20 cellular contexts compared by ENCODE assay signal in the genomic region with DNA sequence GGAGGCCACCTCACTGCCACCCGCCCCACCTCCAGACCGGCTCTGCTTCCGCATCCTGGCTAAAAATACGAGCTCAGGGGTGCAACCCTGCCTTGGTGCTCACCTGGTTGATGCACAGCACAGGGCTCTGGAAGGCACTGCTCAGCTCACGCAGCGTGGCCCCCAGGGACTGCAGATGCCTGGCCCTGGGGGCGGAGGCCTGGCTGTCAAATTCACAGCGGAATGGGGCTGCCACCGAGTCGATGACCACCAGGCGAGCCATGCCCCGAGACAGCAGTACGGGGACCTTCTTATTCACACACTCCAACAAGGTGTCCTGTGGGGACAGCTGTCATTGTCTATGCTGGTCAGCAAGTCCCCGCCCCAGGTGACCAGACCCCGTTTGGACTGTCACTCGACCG. TPM values are rescaled to one million over a fixed set of nuclear protein-coding genes. Genes with fewer than 3 reads are reported as not detected.
A peak's percentile ranks its signal among the peaks of the same experiment; 100 is the strongest.
DNase-seq lines count a peak whose midpoint lies in the region; ATAC-seq, FAIRE-seq and TF ChIP-seq lines count a peak whose summit lies in the region.
"Had no signal": no experiment of that assay in that cellular context is flagged by ENCODE, and none has a peak within 500 bp of the region (broad histone marks: within the 10 kb centered on the region; RNA-seq: fewer than 3 reads in every experiment).

No MANE protein-coding gene starts in this region.

- no peaks in the 10 kb centered on the region for H3K9me1 ChIP-seq in endothelial cell of umbilical vein (replicated peaks; ENCODE audit: control insufficient read depth, extremely low read depth, insufficient read depth, low read length)

- CTCF ChIA-PET in OCI-LY7 (lab: Charles Lee; ENCODE audit: unreplicated experiment) (interaction anchor here (0.6 kb wide), 2 partner anchors 107 to 128 kb away, joined by 3 read pairs; no protein-coding TSS in a partner anchor), endothelial cell of umbilical vein (lab: Charles Lee) (interaction anchor here (0.8 kb wide), 1 partner anchor 19 kb away, joined by 3 read pairs; no protein-coding TSS in a partner anchor)

- H3K4me2 ChIP-seq in OCI-LY7 (ENCODE audit: low read length) (peak overlapping the region; percentile 66), endothelial cell of umbilical vein (ENCODE audit: insufficient read depth, low read length) (no peak overlapping the region)
- H3K4me2 ChIP-seq: SK-N-SH had no signal

- TF ChIP-seq POLR2A in endothelial cell of umbilical vein (IDR thresholded peaks at IDR 0.05; ENCODE audit: low read depth, low read length) (no peak), gastrocnemius medialis (IDR thresholded peaks at IDR 0.05) (no peak)

- no peak overlapping the region for H3K4me3 Mint-ChIP-seq in T-helper 2 cell treated with Interferon-gamma antibody and Interleukin-4, amounts not matched to agents 5 μg/mL and 100 μg/mL, for 36 hours
- H3K4me3 Mint-ChIP-seq: CD4-positive, CD25-positive, alpha-beta regulatory T cell had no signal

- H3K4me3 ChIP-seq in OCI-LY7 (ENCODE audit: low read depth, low read length, poor library complexity, severe bottlenecking) = peak overlapping the region; percentile 8
- H3K4me3 ChIP-seq in endothelial cell of umbilical vein (replicated peaks in 1 of 3; ENCODE audit: insufficient read depth in 1 of 3, low read depth in 1 of 3, low read length in 3 of 3) = no peak overlapping the region
- no peak overlapping the region for H3K4me3 ChIP-seq in gastrocnemius medialis
- H3K4me3 ChIP-seq: colonic mucosa, heart left ventricle, tibial nerve had no signal

- no peak for DNase-seq in T-helper 2 cell treated with Interferon-gamma antibody and Interleukin-4, amounts not matched to agents 5 μg/mL and 100 μg/mL, for 36 hours (ENCODE audit: low spot score)
- no peak for DNase-seq in T-helper 2 cell
- peak; percentile 71 for DNase-seq in OCI-LY7 (ENCODE audit: low spot score)
- DNase-seq in endothelial cell of umbilical vein (ENCODE audit: low read depth, low spot score) = no peak
- DNase-seq in gastrocnemius medialis = no peak
- DNase-seq: 8988T; activated CD8-positive, alpha-beta memory T cell treated with anti-CD3 and anti-CD28 coated beads for 24 hours; CD4-positive, CD25-positive, alpha-beta regulatory T cell; MM.1S; NCI-H2029 treated with DMSO at 0.1 percent for 48 hours; NCI-H526 treated with DMSO at 0.1 percent for 48 hours; SK-N-SH had no signal

- intact Hi-C loops in OCI-LY7 (cut with micrococcal nuclease; ENCODE audit: unreplicated experiment) = loop anchor here (2.0 kb wide), 1 partner anchor 16 kb away; the partner anchor contains the start of genes XRCC3 and ZFYVE21
- intact Hi-C loops in endothelial cell of umbilical vein (cut with micrococcal nuclease) = no loop called here
- intact Hi-C loops in gastrocnemius medialis (cut with DNase I; ENCODE audit: low total_unique reads) = no loop called here

- H3K4me1 ChIP-seq in OCI-LY7 (ENCODE audit: insufficient read depth, low read length, poor library complexity, severe bottlenecking) (peaks cover 84% of the 10 kb centered on the region), endothelial cell of umbilical vein (ENCODE audit: control insufficient read depth, extremely low read depth, insufficient read depth, low read length) (peaks cover 25% of the 10 kb centered on the region), gastrocnemius medialis (peaks cover 65 to 66% of the 10 kb centered on the region in 2 donors)

- in situ Hi-C loops in gastrocnemius medialis (cut with MboI; ENCODE audit: low sequenced_read_pairs in 4 of 4) = no loop called here

- H3K9me2 ChIP-seq in OCI-LY7 (ENCODE audit: insufficient read depth, low read length) = no peaks in the 10 kb centered on the region
- H3K9me2 ChIP-seq: SK-N-SH had no signal

- H3K9me3 Mint-ChIP-seq in T-helper 2 cell treated with Interferon-gamma antibody and Interleukin-4, amounts not matched to agents 5 μg/mL and 100 μg/mL, for 36 hours = no peaks in the 10 kb centered on the region
- H3K9me3 Mint-ChIP-seq: activated T-helper 2 cell treated with anti-CD3 and anti-CD28 coated beads, Interferon-gamma antibody, Interleukin-2, Interleukin-4, amounts not matched to agents 10 μg/mL and 5 μg/mL and 100 μg/mL, durations not matched to agents 14 hours and 24 hours and 36 hours had no signal

- H4K20me1 ChIP-seq in OCI-LY7 (ENCODE audit: insufficient read depth, low read length) = no peaks in the 10 kb centered on the region
- H4K20me1 ChIP-seq in endothelial cell of umbilical vein (replicated peaks; ENCODE audit: control insufficient read depth, extremely low read depth, insufficient read depth, low read length) = no peaks in the 10 kb centered on the region

- H3K9me3 ChIP-seq in OCI-LY7 (ENCODE audit: low read length) = no peaks in the 10 kb centered on the region
- H3K9me3 ChIP-seq in endothelial cell of umbilical vein (replicated peaks; ENCODE audit: control insufficient read depth, insufficient read depth, low read length) = no peaks in the 10 kb centered on the region
- H3K9me3 ChIP-seq in gastrocnemius medialis = no peaks in the 10 kb centered on the region
- H3K9me3 ChIP-seq: colonic mucosa, heart left ventricle, neutrophil, SK-N-SH, tibial nerve had no signal

- no peak overlapping the region for H2AFZ ChIP-seq in OCI-LY7 (ENCODE audit: low read length)
- no peak overlapping the region for H2AFZ ChIP-seq in endothelial cell of umbilical vein (ENCODE audit: low read depth, low read length)

- no peak for FAIRE-seq in endothelial cell of umbilical vein (lab: Jason Lieb, UNC)

- H3K27me3 ChIP-seq in endothelial cell of umbilical vein (ENCODE audit: control insufficient read depth in 2 of 2, insufficient read depth in 2 of 2, low read length in 2 of 2) = no peaks in the 10 kb centered on the region
- no peaks in the 10 kb centered on the region for H3K27me3 ChIP-seq in gastrocnemius medialis
- H3K27me3 ChIP-seq: colonic mucosa, heart left ventricle, neutrophil, tibial nerve had no signal

- H3K27me3 Mint-ChIP-seq in T-helper 2 cell treated with Interferon-gamma antibody and Interleukin-4, amounts not matched to agents 5 μg/mL and 100 μg/mL, for 36 hours (ENCODE audit: low read depth) = no peaks in the 10 kb centered on the region
- H3K27me3 Mint-ChIP-seq: CD4-positive, CD25-positive, alpha-beta regulatory T cell had no signal

- no peaks in the 10 kb centered on the region for H3K4me1 Mint-ChIP-seq in T-helper 2 cell treated with Interferon-gamma antibody and Interleukin-4, amounts not matched to agents 5 μg/mL and 100 μg/mL, for 36 hours (ENCODE audit: low read depth)

- no peak overlapping the region for H3K9ac ChIP-seq in endothelial cell of umbilical vein (replicated peaks; ENCODE audit: extremely low read depth, insufficient read depth, low read length)
- H3K9ac ChIP-seq: SK-N-SH had no signal

- H3K36me3 ChIP-seq in OCI-LY7 (ENCODE audit: insufficient read depth, low read length) (peaks cover 87% of the 10 kb centered on the region), endothelial cell of umbilical vein (ENCODE audit: control insufficient read depth in 2 of 2, extremely low read depth in 1 of 2, insufficient read depth in 2 of 2, low read length in 2 of 2) (peaks cover 0 to 27% of the 10 kb centered on the region in 2 experiments), gastrocnemius medialis (peaks cover 0 to 18% of the 10 kb centered on the region in 2 donors)
- H3K36me3 ChIP-seq: colonic mucosa had no signal

- H3K79me2 ChIP-seq in OCI-LY7 (ENCODE audit: insufficient read depth, low read depth, low read length) = no peaks in the 10 kb centered on the region
- peaks cover 2% of the 10 kb centered on the region for H3K79me2 ChIP-seq in endothelial cell of umbilical vein (ENCODE audit: control insufficient read depth, insufficient read depth, low read length)

- POLR2A ChIA-PET in OCI-LY7 (lab: Charles Lee) (interaction anchor here (0.5 to 1.8 kb wide), 6 partner anchors 8 to 108 kb away, joined by 3 to 10 read pairs (median 4); partner anchors contain the start of genes KLC1, XRCC3 and ZFYVE21), endothelial cell of umbilical vein (lab: Charles Lee) (no interaction called here)

- TF ChIP-seq CTCF in OCI-LY7 (conservative IDR thresholded peaks at IDR 0.05; ENCODE audit: low read length) (no peak), endothelial cell of umbilical vein (IDR thresholded peaks at IDR 0.05; ENCODE audit: extremely low read depth in 1 of 2, insufficient read depth in 1 of 2, low read depth in 1 of 2, low read length in 2 of 2) (no peak), gastrocnemius medialis (IDR thresholded peaks at IDR 0.05 in 4 of 5, conservative IDR thresholded peaks at IDR 0.05 in 1 of 5) (no peak)

- peak overlapping the region; percentile 52 for H3K27ac Mint-ChIP-seq in T-helper 2 cell treated with Interferon-gamma antibody and Interleukin-4, amounts not matched to agents 5 μg/mL and 100 μg/mL, for 36 hours
- H3K27ac Mint-ChIP-seq: activated T-helper 2 cell treated with anti-CD3 and anti-CD28 coated beads, Interferon-gamma antibody, Interleukin-2, Interleukin-4, amounts not matched to agents 10 μg/mL and 5 μg/mL and 100 μg/mL, durations not matched to agents 14 hours and 24 hours and 36 hours had no signal

- BruUV-seq in OCI-LY7 (replicated peaks; lab: Mats Ljungman, UMichigan) (no TSS peak), endothelial cell of umbilical vein (replicated peaks; lab: Mats Ljungman, UMichigan) (no TSS peak)

- peak overlapping the region; percentile 76 for H3K27ac ChIP-seq in OCI-LY7 (ENCODE audit: low read depth, low read length, poor library complexity, severe bottlenecking)
- no peak overlapping the region for H3K27ac ChIP-seq in endothelial cell of umbilical vein (ENCODE audit: insufficient read depth, low read depth, low read length)
- H3K27ac ChIP-seq in gastrocnemius medialis = peak overlapping the region; percentile 71 to 84 (median 74)
- H3K27ac ChIP-seq: colonic mucosa, neutrophil had no signal

- dilution Hi-C loops in endothelial cell of umbilical vein (cut with MboI; ENCODE audit: extremely low pct_ligation_motif_present, low sequenced_read_pairs) = no loop called here

- H3K36me3 Mint-ChIP-seq in T-helper 2 cell treated with Interferon-gamma antibody and Interleukin-4, amounts not matched to agents 5 μg/mL and 100 μg/mL, for 36 hours (ENCODE audit: low read depth) = peaks cover 33% of the 10 kb centered on the region

- ATAC-seq in gastrocnemius medialis (no peak), GM19023 (IDR thresholded peaks at IDR 0.05; ENCODE audit: unreplicated experiment) (no peak), GM18511 (IDR thresholded peaks at IDR 0.05; ENCODE audit: unreplicated experiment) (no peak), GM18517 (IDR thresholded peaks at IDR 0.05; ENCODE audit: unreplicated experiment) (no peak)

RNA-seq across cellular contexts. Expression of gene XRCC3, which starts 16.0 kb away (rescaled TPM):
- 83.6 and 130 TPM in 2 replicates for total RNA-seq in OCI-LY7 (2014; rRNA removed; shearing (Covaris generic))
- total RNA-seq in OCI-LY7 (2022) (83.3 and 86.0 TPM in 2 replicates), endothelial cell of umbilical vein (25.1 and 27.2 TPM in 2 replicates), gastrocnemius medialis (10 to 100 TPM in 1 of 4 donors, 1 to 10 TPM in 3; 1.3 to 26.5 (median 3.0) TPM)
- 13.4 and 13.6 TPM in 2 replicates for polyA plus RNA-seq in endothelial cell of umbilical vein
- polyA plus RNA-seq in endothelial cell of umbilical vein (2011; cell fraction: cytosol; rRNA removed) = 14.1 and 14.5 TPM in 2 replicates
- polyA plus RNA-seq in endothelial cell of umbilical vein (2011; cell fraction: nucleus; rRNA removed) = 33.2 and 41.1 TPM in 2 replicates
- 8.4 and 10.0 TPM in 2 replicates for polyA plus RNA-seq in endothelial cell of umbilical vein (2012)
- 11.2 and 16.4 TPM in 2 replicates for polyA minus RNA-seq in endothelial cell of umbilical vein
- 17.4 TPM for polyA minus RNA-seq in endothelial cell of umbilical vein (2011; cell fraction: cytosol; rRNA and poly(A)+ RNA removed)
- 10.9 and 11.2 TPM in 2 replicates for polyA minus RNA-seq in endothelial cell of umbilical vein (2011; cell fraction: nucleus; rRNA and poly(A)+ RNA removed)

RNA-seq across cellular contexts. Expression of gene ZFYVE21, which starts 16.3 kb away (rescaled TPM):
- total RNA-seq in OCI-LY7 (2014; rRNA removed; shearing (Covaris generic)) = 16.6 and 22.5 TPM in 2 replicates
- total RNA-seq in OCI-LY7 (2022) = 18.0 and 23.2 TPM in 2 replicates
- total RNA-seq in endothelial cell of umbilical vein = 54.5 and 55.8 TPM in 2 replicates
- polyA plus RNA-seq in endothelial cell of umbilical vein = 98.3 and 126 TPM in 2 replicates
- polyA plus RNA-seq in endothelial cell of umbilical vein (2011; cell fraction: cytosol; rRNA removed) = 93.5 and 94.5 TPM in 2 replicates
- 54.3 and 70.0 TPM in 2 replicates for polyA plus RNA-seq in endothelial cell of umbilical vein (2011; cell fraction: nucleus; rRNA removed)
- polyA plus RNA-seq in endothelial cell of umbilical vein (2012) = 42.4 and 49.3 TPM in 2 replicates
- 47.7 and 51.3 TPM in 2 replicates for polyA minus RNA-seq in endothelial cell of umbilical vein
- 18.8 TPM for polyA minus RNA-seq in endothelial cell of umbilical vein (2011; cell fraction: cytosol; rRNA and poly(A)+ RNA removed)
- polyA minus RNA-seq in endothelial cell of umbilical vein (2011; cell fraction: nucleus; rRNA and poly(A)+ RNA removed) = 27.8 and 30.9 TPM in 2 replicates
- 10 to 100 TPM; 16.2 to 25.8 (median 20.2) TPM for total RNA-seq in gastrocnemius medialis
